Comparison of ENCODE assay signal across 24 cellular contexts in genomic region chr2:2824588-2824987, GRCh38.
"Had no signal": no experiment of that assay in that cellular context is flagged by ENCODE, and none has a peak within 500 bp of the region (broad histone marks: within the 10 kb centered on the region; RNA-seq: fewer than 3 reads in every experiment).

No MANE protein-coding gene starts in this region.

- H2AFZ ChIP-seq: neural progenitor cell had no signal

- H3K4me3 Mint-ChIP-seq: endodermal cell; memory B cell; mesothelial cell of epicardium; naive thymus-derived CD4-positive, alpha-beta T cell; nephron; neural progenitor cell; stimulated activated effector memory CD8-positive, alpha-beta T cell treated with anti-CD3 and anti-CD28 coated beads, Interleukin-12 subunit alpha, Interleukin-12 subunit beta, amount 100 ng/mL, for 72 hours had no signal

- H3K27me3 ChIP-seq: neural progenitor cell, sigmoid colon, stomach, thyroid gland had no signal

- H3K36me3 ChIP-seq: gastrocnemius medialis, prostate gland, sigmoid colon, stomach, thyroid gland had no signal

- H3K4me1 Mint-ChIP-seq: endodermal cell; memory B cell; mesothelial cell of epicardium; naive thymus-derived CD4-positive, alpha-beta T cell; stimulated activated effector memory CD8-positive, alpha-beta T cell treated with anti-CD3 and anti-CD28 coated beads, Interleukin-12 subunit alpha, Interleukin-12 subunit beta, amount 100 ng/mL, for 72 hours had no signal

- H3K4me2 ChIP-seq: neural progenitor cell had no signal

- H3K4me3 ChIP-seq: gastrocnemius medialis, lung, mucosa of descending colon, neural progenitor cell, prostate gland, sigmoid colon, stomach, thyroid gland had no signal

- H3K9ac ChIP-seq: neural progenitor cell had no signal

- H3K4me1 ChIP-seq: gastrocnemius medialis, neural progenitor cell, prostate gland, sigmoid colon, stomach, thyroid gland had no signal

- ATAC-seq: esophagus mucosa; gastrocnemius medialis; left lobe of liver; mucosa of descending colon; naive thymus-derived CD4-positive, alpha-beta T cell; right cardiac atrium; stimulated activated effector memory CD8-positive, alpha-beta T cell treated with anti-CD3 and anti-CD28 coated beads, Interleukin-12 subunit alpha, Interleukin-12 subunit beta, amount 100 ng/mL, for 72 hours had no signal

- H3K9me3 ChIP-seq: gastrocnemius medialis, prostate gland, thyroid gland had no signal

- H3K27ac Mint-ChIP-seq: endodermal cell; memory B cell; mesothelial cell of epicardium; naive thymus-derived CD4-positive, alpha-beta T cell; nephron; stimulated activated effector memory CD8-positive, alpha-beta T cell treated with anti-CD3 and anti-CD28 coated beads, Interleukin-12 subunit alpha, Interleukin-12 subunit beta, amount 100 ng/mL, for 72 hours had no signal

- H3K27ac ChIP-seq: epithelial cell of prostate, gastrocnemius medialis, neural progenitor cell, prostate gland, sigmoid colon, stomach, thyroid gland had no signal

- DNase-seq: cortex of kidney; effector CD4-positive, alpha-beta T cell; foreskin fibroblast; gastrocnemius medialis; kidney; mucosa of descending colon; naive thymus-derived CD4-positive, alpha-beta T cell; right cardiac atrium; sigmoid colon; stimulated activated CD4-positive, alpha-beta T cell treated with anti-CD3 and anti-CD28 coated beads, Interleukin-4, amount 100 ng/mL, for 24 hours; stimulated activated naive CD4-positive, alpha-beta T cell treated with Interleukin-2 at 50 U/mL for 16 hours; thyroid gland had no signal

- H3K36me3 Mint-ChIP-seq: memory B cell; mesothelial cell of epicardium; naive thymus-derived CD4-positive, alpha-beta T cell; neural progenitor cell; stimulated activated effector memory CD8-positive, alpha-beta T cell treated with anti-CD3 and anti-CD28 coated beads, Interleukin-12 subunit alpha, Interleukin-12 subunit beta, amount 100 ng/mL, for 72 hours had no signal
